In genomic region chr3:65922441-65922840, GRCh38 we compare ENCODE assay signal across 29 cellular contexts.
"Had no signal": no experiment of that assay in that cellular context is flagged by ENCODE, and none has a peak within 500 bp of the region (broad histone marks: within the 10 kb centered on the region; RNA-seq: fewer than 3 reads in every experiment).

No MANE protein-coding gene starts in this region.

- H3K4me2 ChIP-seq: neural progenitor cell had no signal

- H3K9me3 ChIP-seq: esophagus squamous epithelium had no signal

- H3K9ac ChIP-seq: neural progenitor cell had no signal

- H3K27me3 Mint-ChIP-seq: activated CD4-positive, alpha-beta memory T cell treated with anti-CD3 and anti-CD28 coated beads, Interleukin-2, amount 10 ng/mL, durations not matched to agents 7 days and 5 days; activated CD4-positive, alpha-beta T cell treated with anti-CD3 and anti-CD28 coated beads, Interleukin-2, amount 10 ng/mL, durations not matched to agents 7 days and 5 days; activated naive CD4-positive, alpha-beta T cell treated with anti-CD3 and anti-CD28 coated beads, Interleukin-2, amount 10 ng/mL, durations not matched to agents 7 days and 5 days; dendritic cell treated with granulocyte-macrophage colony-stimulating factor and Interleukin-4, amounts not matched to agents 40 ng/mL and 50 ng/mL, for 4 days; T-helper 17 cell; type B pancreatic cell had no signal

- DNase-seq: activated CD4-positive, alpha-beta memory T cell treated with anti-CD3 and anti-CD28 coated beads, Interleukin-2, amount 10 ng/mL, durations not matched to agents 7 days and 5 days; activated CD4-positive, alpha-beta T cell treated with anti-CD3 and anti-CD28 coated beads for 1 hour; activated CD4-positive, alpha-beta T cell treated with anti-CD3 and anti-CD28 coated beads, Interleukin-2, amount 10 ng/mL, durations not matched to agents 7 days and 5 days; activated CD8-positive, alpha-beta memory T cell treated with anti-CD3 and anti-CD28 coated beads, Interleukin-2, amount 50 U/mL, for 48 hours; activated gamma-delta T cell; activated naive CD4-positive, alpha-beta T cell treated with anti-CD3 and anti-CD28 coated beads, Interleukin-2, amount 10 ng/mL, durations not matched to agents 7 days and 5 days; activated naive CD8-positive, alpha-beta T cell treated with anti-CD3 and anti-CD28 coated beads, Interleukin-2, amount 10 ng/mL, durations not matched to agents 7 days and 5 days; activated T-cell treated with anti-CD3 and anti-CD28 coated beads, Interleukin-2, amount 50 U/mL, for 24 hours; amniotic stem cell; caudate nucleus; effector CD8-positive, alpha-beta T cell; esophagus squamous epithelium; left ventricle myocardium inferior; mesendoderm; natural killer cell; right cardiac atrium; T-helper 17 cell; T1000; uterus; WERI-Rb-1 had no signal

- ATAC-seq: natural killer cell, right cardiac atrium, T-helper 17 cell had no signal

- H3K27ac Mint-ChIP-seq: activated CD4-positive, alpha-beta memory T cell treated with anti-CD3 and anti-CD28 coated beads, Interleukin-2, amount 10 ng/mL, durations not matched to agents 7 days and 5 days; activated CD4-positive, alpha-beta T cell treated with anti-CD3 and anti-CD28 coated beads, Interleukin-2, amount 10 ng/mL, durations not matched to agents 7 days and 5 days; activated naive CD4-positive, alpha-beta T cell treated with anti-CD3 and anti-CD28 coated beads, Interleukin-2, amount 10 ng/mL, durations not matched to agents 7 days and 5 days; activated naive CD8-positive, alpha-beta T cell treated with anti-CD3 and anti-CD28 coated beads, Interleukin-2, amount 10 ng/mL, durations not matched to agents 7 days and 5 days; activated T-cell treated with anti-CD3 and anti-CD28 coated beads, Interleukin-2, amount 50 U/mL, for 24 hours; dendritic cell treated with granulocyte-macrophage colony-stimulating factor and Interleukin-4, amounts not matched to agents 40 ng/mL and 50 ng/mL, for 4 days; natural killer cell; neural progenitor cell; stimulated activated naive CD8-positive, alpha-beta T cell treated with anti-CD3 and anti-CD28 coated beads, Interleukin-15, Interleukin-2, amounts not matched to agents 100 ng/mL and 50 ng/mL, for 24 hours; T-helper 17 cell; type B pancreatic cell had no signal

- FAIRE-seq: endometrium, frontal cortex, islet of Langerhans had no signal

- H2AFZ ChIP-seq: neural progenitor cell had no signal

- H3K4me3 ChIP-seq: esophagus squamous epithelium, left ventricle myocardium inferior, lung, neural progenitor cell, uterus had no signal

- H3K27ac ChIP-seq: epithelial cell of prostate, esophagus squamous epithelium, left ventricle myocardium inferior, neural progenitor cell, uterus, WERI-Rb-1 had no signal

- H3K4me1 ChIP-seq: esophagus squamous epithelium, neural progenitor cell, uterus had no signal

- H3K9me3 Mint-ChIP-seq: activated CD4-positive, alpha-beta memory T cell treated with anti-CD3 and anti-CD28 coated beads, Interleukin-2, amount 10 ng/mL, durations not matched to agents 7 days and 5 days; activated CD4-positive, alpha-beta T cell treated with anti-CD3 and anti-CD28 coated beads, Interleukin-2, amount 10 ng/mL, durations not matched to agents 7 days and 5 days; dendritic cell treated with granulocyte-macrophage colony-stimulating factor and Interleukin-4, amounts not matched to agents 40 ng/mL and 50 ng/mL, for 4 days had no signal

- H3K4me1 Mint-ChIP-seq: activated CD4-positive, alpha-beta memory T cell treated with anti-CD3 and anti-CD28 coated beads, Interleukin-2, amount 10 ng/mL, durations not matched to agents 7 days and 5 days; activated CD4-positive, alpha-beta T cell treated with anti-CD3 and anti-CD28 coated beads, Interleukin-2, amount 10 ng/mL, durations not matched to agents 7 days and 5 days; activated naive CD4-positive, alpha-beta T cell treated with anti-CD3 and anti-CD28 coated beads, Interleukin-2, amount 10 ng/mL, durations not matched to agents 7 days and 5 days; activated naive CD8-positive, alpha-beta T cell treated with anti-CD3 and anti-CD28 coated beads, Interleukin-2, amount 10 ng/mL, durations not matched to agents 7 days and 5 days; natural killer cell; T-helper 17 cell had no signal

- H3K36me3 ChIP-seq: esophagus squamous epithelium, left ventricle myocardium inferior, neural progenitor cell, uterus, WERI-Rb-1 had no signal

- H3K27me3 ChIP-seq: esophagus squamous epithelium, neural progenitor cell, uterus had no signal

- H3K36me3 Mint-ChIP-seq: activated naive CD4-positive, alpha-beta T cell treated with anti-CD3 and anti-CD28 coated beads, Interleukin-2, amount 10 ng/mL, durations not matched to agents 7 days and 5 days; activated naive CD8-positive, alpha-beta T cell treated with anti-CD3 and anti-CD28 coated beads, Interleukin-2, amount 10 ng/mL, durations not matched to agents 7 days and 5 days; natural killer cell; neural progenitor cell had no signal

- H3K4me3 Mint-ChIP-seq: activated CD4-positive, alpha-beta memory T cell treated with anti-CD3 and anti-CD28 coated beads, Interleukin-2, amount 10 ng/mL, durations not matched to agents 7 days and 5 days; activated CD4-positive, alpha-beta T cell treated with anti-CD3 and anti-CD28 coated beads, Interleukin-2, amount 10 ng/mL, durations not matched to agents 7 days and 5 days; activated naive CD4-positive, alpha-beta T cell treated with anti-CD3 and anti-CD28 coated beads, Interleukin-2, amount 10 ng/mL, durations not matched to agents 7 days and 5 days; activated naive CD8-positive, alpha-beta T cell treated with anti-CD3 and anti-CD28 coated beads, Interleukin-2, amount 10 ng/mL, durations not matched to agents 7 days and 5 days; activated T-cell treated with anti-CD3 and anti-CD28 coated beads, Interleukin-2, amount 50 U/mL, for 24 hours; dendritic cell treated with granulocyte-macrophage colony-stimulating factor and Interleukin-4, amounts not matched to agents 40 ng/mL and 50 ng/mL, for 4 days; natural killer cell; neural progenitor cell; stimulated activated naive CD8-positive, alpha-beta T cell treated with anti-CD3 and anti-CD28 coated beads, Interleukin-15, Interleukin-2, amounts not matched to agents 100 ng/mL and 50 ng/mL, for 24 hours; T-helper 17 cell; type B pancreatic cell had no signal
